In genomic region chr15:69160141-69160975, GRCh38 we compare ENCODE assay signal across 8 cellular contexts. TPM values are rescaled to one million over a fixed set of nuclear protein-coding genes. Genes with fewer than 3 reads are reported as not detected.
A peak's percentile ranks its signal among the peaks of the same experiment; 100 is the strongest.
DNase-seq lines count a peak whose midpoint lies in the region; ATAC-seq and TF ChIP-seq lines count a peak whose summit lies in the region.

Gene GLCE (plus strand): TSS chr15:69160635. CDS start chr15:69255807, 95,172 bp downstream.

- H3K27ac ChIP-seq in endodermal cell (ENCODE audit: low read depth, low read length) (no peak within 1 kb of the TSS), mesenchymal stem cell (ENCODE audit: low read length, poor library complexity, severe bottlenecking) (peak within 1 kb of the TSS; percentile 81)

- no peak within 1 kb of the TSS for H2BK120ac ChIP-seq in mesenchymal stem cell (ENCODE audit: low read depth, low read length)

- H2BK15ac ChIP-seq in mesenchymal stem cell (ENCODE audit: low read depth, poor library complexity, severe bottlenecking): peak within 1 kb of the TSS; percentile 78

- peak within 1 kb of the TSS; percentile 65 for H3K9ac ChIP-seq in endodermal cell (ENCODE audit: extremely low read depth, low read length, poor library complexity, severe bottlenecking)
- peak within 1 kb of the TSS; percentile 90 for H3K9ac ChIP-seq in mesenchymal stem cell (ENCODE audit: low read length)

- peaks cover 9% of the 10 kb centered on the region for H3K27me3 Mint-ChIP-seq in endodermal cell (ENCODE audit: insufficient read depth)

- H3K36me3 ChIP-seq in endodermal cell (ENCODE audit: control insufficient read depth, insufficient read depth, low read length): no peaks in the 10 kb centered on the region
- no peaks in the 10 kb centered on the region for H3K36me3 ChIP-seq in mesenchymal stem cell (ENCODE audit: control insufficient read depth in 1 of 2, insufficient read depth in 2 of 2, low read depth in 1 of 2, low read length in 2 of 2)

- H3K36me3 Mint-ChIP-seq in endodermal cell (ENCODE audit: low read depth): no peaks in the 10 kb centered on the region

- 1% methylated on average over 25 to 75 of the region's 75 CpGs for WGBS in endodermal cell (ENCODE audit: insufficient coverage in 1 of 2, insufficient read length in 1 of 2), 2 experiments
- WGBS in mesenchymal stem cell: 1% methylated on average over 53 of the region's 75 CpGs

- peak within 1 kb of the TSS; percentile 92 for H4K8ac ChIP-seq in mesenchymal stem cell (ENCODE audit: low read length)

- peak within 1 kb of the TSS; percentile 98 for H2AFZ ChIP-seq in mesenchymal stem cell (ENCODE audit: low read depth, low read length)

- H3K18ac ChIP-seq in mesenchymal stem cell (ENCODE audit: low read depth in 1 of 2, low read length in 2 of 2): peak within 1 kb of the TSS; percentile 88 to 96

- H3K27me3 ChIP-seq in endodermal cell (ENCODE audit: control insufficient read depth, insufficient read depth, low read length, poor library complexity, severe bottlenecking) (no peaks in the 10 kb centered on the region), mesenchymal stem cell (ENCODE audit: control insufficient read depth in 1 of 2, insufficient read depth in 1 of 2, low read length in 2 of 2) (no peaks in the 10 kb centered on the region)

- H3K4me1 Mint-ChIP-seq in endodermal cell: peaks cover 29% of the 10 kb centered on the region

- H3K14ac ChIP-seq in mesenchymal stem cell (ENCODE audit: low read length in 2 of 2): peak within 1 kb of the TSS in 1 of 2 experiments; percentile 94

- H2AK5ac ChIP-seq in mesenchymal stem cell (ENCODE audit: low read length, severe bottlenecking): no peak within 1 kb of the TSS

- peak within 1 kb of the TSS; percentile 53 for H4K91ac ChIP-seq in mesenchymal stem cell (ENCODE audit: low read length)

- H3K9me3 Mint-ChIP-seq in endodermal cell: no peaks in the 10 kb centered on the region

- peak within 1 kb of the TSS; percentile 94 for H3K27ac Mint-ChIP-seq in endodermal cell

- H3K4me1 ChIP-seq in endodermal cell (ENCODE audit: control insufficient read depth, insufficient read depth, low read length) (peaks cover 6% of the 10 kb centered on the region), mesenchymal stem cell (ENCODE audit: control insufficient read depth, insufficient read depth, low read depth, low read length) (peaks cover 6% of the 10 kb centered on the region)

- peak within 1 kb of the TSS; percentile 94 for H3K4me3 Mint-ChIP-seq in endodermal cell

- peak within 1 kb of the TSS; percentile 75 for H2BK5ac ChIP-seq in mesenchymal stem cell (ENCODE audit: low read depth, low read length, poor library complexity, severe bottlenecking)

- DNase-seq in COR-L47 (lab: John Stamatoyannopoulos, UW) (peak; percentile 96), HUDEP-2 (lab: John Stamatoyannopoulos, UW; ENCODE audit: unreplicated experiment in 76 of 76) (peak in 75 of 76 experiments; percentile 26 to 96 (median 90)), NOMO-1 treated with dmso at 0.1 percent for 144 hours (lab: John Stamatoyannopoulos, UW; ENCODE audit: unreplicated experiment) (peak; percentile 93), endodermal cell (peak; percentile 99), mesenchymal stem cell (peak; percentile 97)
- peak; percentile 67 for DNase-seq in activated CD8-positive, alpha-beta memory T cell treated with anti-CD3 and anti-CD28 coated beads, Interleukin-2, amount 50 U/mL, for 1 hour (ENCODE audit: extremely low read depth)
- peak; percentile 78 for DNase-seq in stimulated activated CD8-positive, alpha-beta memory T cell treated with anti-CD3 and anti-CD28 coated beads, Interleukin-12 subunit alpha, Interleukin-12 subunit beta, amount 100 ng/mL, for 24 hours (ENCODE audit: extremely low read depth)

- H3K23ac ChIP-seq in mesenchymal stem cell (ENCODE audit: low read length in 2 of 2): peak within 1 kb of the TSS in 1 of 2 experiments; percentile 75

- peak within 1 kb of the TSS; percentile 83 for H3K4me2 ChIP-seq in mesenchymal stem cell (ENCODE audit: low read length, poor library complexity, severe bottlenecking)

- peak; percentile 93 for ATAC-seq in GM21381 (IDR thresholded peaks at IDR 0.05; ENCODE audit: unreplicated experiment)

- peaks cover 6% of the 10 kb centered on the region for H3K79me1 ChIP-seq in mesenchymal stem cell (replicated peaks; ENCODE audit: low read length, poor library complexity, severe bottlenecking)

- H3K4ac ChIP-seq in mesenchymal stem cell (ENCODE audit: low read depth in 1 of 2, low read length in 2 of 2): peak within 1 kb of the TSS in 1 of 2 experiments; percentile 60

- H3K4me3 ChIP-seq in endodermal cell (ENCODE audit: low read length): peak within 1 kb of the TSS; percentile 92
- peak within 1 kb of the TSS; percentile 89 to 92 for H3K4me3 ChIP-seq in mesenchymal stem cell (ENCODE audit: insufficient read depth in 1 of 2, low read depth in 1 of 2, low read length in 2 of 2)

- TF ChIP-seq CTCF in endodermal cell (conservative IDR thresholded peaks at IDR 0.05): no peak

- H2BK12ac ChIP-seq in mesenchymal stem cell (ENCODE audit: low read length in 2 of 2): peak within 1 kb of the TSS; percentile 61 to 70

- H3K9me3 ChIP-seq in endodermal cell (ENCODE audit: control insufficient read depth, low read length) (no peaks in the 10 kb centered on the region), mesenchymal stem cell (ENCODE audit: control insufficient read depth, low read length) (no peaks in the 10 kb centered on the region)

RNA-seq across cellular contexts. Expression of gene GLCE, which starts in this region (rescaled TPM):
- total RNA-seq in endodermal cell: 10 to 100 TPM; 16.3 to 17.2 TPM
- 13.2 TPM for polyA plus RNA-seq in endodermal cell (2013, experiment 1 of 2)
- 13.6 TPM for polyA plus RNA-seq in endodermal cell (2013, experiment 2 of 2)
- 15.5 TPM for polyA plus RNA-seq in mesenchymal stem cell (2013, experiment 1 of 2)
- 15.7 TPM for polyA plus RNA-seq in mesenchymal stem cell (2013, experiment 2 of 2)
